Comparison of ENCODE assay signal across 11 cellular contexts in the genomic region with DNA sequence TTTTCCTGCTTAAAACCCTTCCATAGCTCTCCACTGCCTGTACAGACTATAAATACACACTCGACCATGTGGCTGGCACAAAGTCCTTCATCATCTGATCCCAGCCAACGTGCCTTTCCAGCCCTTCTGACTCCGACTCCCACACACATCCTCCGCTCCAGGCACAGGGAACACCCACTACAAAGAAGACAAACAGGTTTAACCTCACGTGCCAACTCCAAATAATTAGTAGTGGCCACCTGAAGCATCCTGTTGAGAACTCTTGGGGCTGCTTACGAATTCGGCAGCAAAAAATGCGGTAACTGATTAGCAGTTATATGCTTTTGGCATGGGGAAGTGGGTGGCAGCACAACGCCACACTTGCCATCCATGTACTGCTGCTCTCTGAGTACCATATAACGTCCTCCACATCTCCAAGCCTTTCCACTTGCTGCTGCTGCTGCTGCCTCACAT.
DNase-seq lines count a peak whose midpoint lies in the region; ATAC-seq and TF ChIP-seq lines count a peak whose summit lies in the region.
"Had no signal": no experiment of that assay in that cellular context is flagged by ENCODE, and none has a peak within 500 bp of the region (broad histone marks: within the 10 kb centered on the region; RNA-seq: fewer than 3 reads in every experiment).

No MANE protein-coding gene starts in this region.

- no peak for TF ChIP-seq CTCF in OCI-LY3 (IDR thresholded peaks at IDR 0.05; ENCODE audit: low read depth, low read length)

- H2AFZ ChIP-seq in OCI-LY3 (ENCODE audit: low read depth, low read length): no peak overlapping the region

- H4K20me1 ChIP-seq in OCI-LY3 (ENCODE audit: insufficient read depth, low read length): no peaks in the 10 kb centered on the region; the same call in 1 of the 2 replicates

- H3K4me1 ChIP-seq in OCI-LY3 (ENCODE audit: low read length): peaks cover 10% of the 10 kb centered on the region

- no peaks in the 10 kb centered on the region for H3K9me3 ChIP-seq in OCI-LY3 (ENCODE audit: insufficient read depth, low read length)

- H3K4me3 ChIP-seq in OCI-LY3 (ENCODE audit: low read length): no peak overlapping the region

- no peak overlapping the region for H3K27ac ChIP-seq in OCI-LY3 (ENCODE audit: low read length)

- peaks cover 5% of the 10 kb centered on the region; the same call in 1 of the 2 replicates for H3K79me2 ChIP-seq in OCI-LY3 (ENCODE audit: low read length)

- peak; percentile 94 for DNase-seq in DMS53 (lab: John Stamatoyannopoulos, UW)
- peak; percentile 69 for DNase-seq in globus pallidus (ENCODE audit: low spot score)
- DNase-seq in posterior cingulate gyrus: peak in 7 of 10 donors; percentile 21 to 86 (median 44)
- no peak for DNase-seq in iPS-NIHi7 (ENCODE audit: extremely low spot score)
- no peak for DNase-seq in NCI-H1694 (lab: John Stamatoyannopoulos, UW)
- no peak for DNase-seq in activated naive CD4-positive, alpha-beta T cell treated with anti-CD3 and anti-CD28 coated beads, Interleukin-2, amount 10 ng/mL, durations not matched to agents 7 days and 5 days
- DNase-seq: activated CD8-positive, alpha-beta T cell treated with anti-CD3 and anti-CD28 coated beads for 36 hours; CD4-positive, alpha-beta T cell had no signal

- no peaks in the 10 kb centered on the region for H3K9me3 Mint-ChIP-seq in activated naive CD4-positive, alpha-beta T cell treated with anti-CD3 and anti-CD28 coated beads, Interleukin-2, amount 10 ng/mL, durations not matched to agents 7 days and 5 days
- H3K9me3 Mint-ChIP-seq: activated CD8-positive, alpha-beta T cell treated with anti-CD3 and anti-CD28 coated beads for 36 hours; CD4-positive, alpha-beta T cell; dendritic cell treated with granulocyte-macrophage colony-stimulating factor and Interleukin-4, amounts not matched to agents 40 ng/mL and 50 ng/mL, for 4 days had no signal

- H3K27me3 ChIP-seq in OCI-LY3 (ENCODE audit: low read depth, low read length): no peaks in the 10 kb centered on the region

- H3K36me3 ChIP-seq in OCI-LY3 (replicated peaks; ENCODE audit: low read depth, low read length): no peaks in the 10 kb centered on the region

- H3K9ac ChIP-seq in OCI-LY3 (ENCODE audit: low read length): no peak overlapping the region

- peaks cover 27% of the 10 kb centered on the region for H3K27me3 Mint-ChIP-seq in activated naive CD4-positive, alpha-beta T cell treated with anti-CD3 and anti-CD28 coated beads, Interleukin-2, amount 10 ng/mL, durations not matched to agents 7 days and 5 days
- H3K27me3 Mint-ChIP-seq: dendritic cell treated with granulocyte-macrophage colony-stimulating factor and Interleukin-4, amounts not matched to agents 40 ng/mL and 50 ng/mL, for 4 days had no signal

- CTCF ChIA-PET in activated naive CD4-positive, alpha-beta T cell treated with anti-CD3 and anti-CD28 coated beads, Interleukin-2, amount 10 ng/mL, durations not matched to agents 7 days and 5 days (lab: Charles Lee): no interaction called here

- intact Hi-C loops in posterior cingulate gyrus (cut with DNase I): no loop called here

- 0 out of 2 replicates have a peak overlapping the region, but pooled peaks have one; percentile 31 for H3K4me2 ChIP-seq in OCI-LY3 (ENCODE audit: low read length)

- H3K4me1 Mint-ChIP-seq in activated naive CD4-positive, alpha-beta T cell treated with anti-CD3 and anti-CD28 coated beads, Interleukin-2, amount 10 ng/mL, durations not matched to agents 7 days and 5 days: no peaks in the 10 kb centered on the region

- no peak overlapping the region for H3K4me3 Mint-ChIP-seq in activated naive CD4-positive, alpha-beta T cell treated with anti-CD3 and anti-CD28 coated beads, Interleukin-2, amount 10 ng/mL, durations not matched to agents 7 days and 5 days
- H3K4me3 Mint-ChIP-seq: activated CD8-positive, alpha-beta T cell treated with anti-CD3 and anti-CD28 coated beads for 36 hours; CD4-positive, alpha-beta T cell; dendritic cell treated with granulocyte-macrophage colony-stimulating factor and Interleukin-4, amounts not matched to agents 40 ng/mL and 50 ng/mL, for 4 days had no signal

- no peaks in the 10 kb centered on the region for H3K36me3 Mint-ChIP-seq in activated naive CD4-positive, alpha-beta T cell treated with anti-CD3 and anti-CD28 coated beads, Interleukin-2, amount 10 ng/mL, durations not matched to agents 7 days and 5 days

- ATAC-seq in GM18868 (IDR thresholded peaks at IDR 0.05; ENCODE audit: unreplicated experiment): no peak
- ATAC-seq: activated CD8-positive, alpha-beta T cell treated with anti-CD3 and anti-CD28 coated beads for 36 hours had no signal

- no peak overlapping the region for H3K27ac Mint-ChIP-seq in activated naive CD4-positive, alpha-beta T cell treated with anti-CD3 and anti-CD28 coated beads, Interleukin-2, amount 10 ng/mL, durations not matched to agents 7 days and 5 days
- H3K27ac Mint-ChIP-seq: activated CD8-positive, alpha-beta T cell treated with anti-CD3 and anti-CD28 coated beads for 36 hours; CD4-positive, alpha-beta T cell; dendritic cell treated with granulocyte-macrophage colony-stimulating factor and Interleukin-4, amounts not matched to agents 40 ng/mL and 50 ng/mL, for 4 days had no signal

Comparison
In these comparisons a context has a peak if more than half of its experiments do, and no peak if none do; other contexts are left out.
1. DNase-seq: peak in DMS53 (single experiment), globus pallidus (single experiment) and posterior cingulate gyrus (7 of 10); none in iPS-NIHi7 (single experiment), NCI-H1694 (single experiment) and activated naive CD4-positive, alpha-beta T cell treated with anti-CD3 and anti-CD28 coated beads, Interleukin-2, amount 10 ng/mL, durations not matched to agents 7 days and 5 days (single experiment).